In the genomic region with DNA sequence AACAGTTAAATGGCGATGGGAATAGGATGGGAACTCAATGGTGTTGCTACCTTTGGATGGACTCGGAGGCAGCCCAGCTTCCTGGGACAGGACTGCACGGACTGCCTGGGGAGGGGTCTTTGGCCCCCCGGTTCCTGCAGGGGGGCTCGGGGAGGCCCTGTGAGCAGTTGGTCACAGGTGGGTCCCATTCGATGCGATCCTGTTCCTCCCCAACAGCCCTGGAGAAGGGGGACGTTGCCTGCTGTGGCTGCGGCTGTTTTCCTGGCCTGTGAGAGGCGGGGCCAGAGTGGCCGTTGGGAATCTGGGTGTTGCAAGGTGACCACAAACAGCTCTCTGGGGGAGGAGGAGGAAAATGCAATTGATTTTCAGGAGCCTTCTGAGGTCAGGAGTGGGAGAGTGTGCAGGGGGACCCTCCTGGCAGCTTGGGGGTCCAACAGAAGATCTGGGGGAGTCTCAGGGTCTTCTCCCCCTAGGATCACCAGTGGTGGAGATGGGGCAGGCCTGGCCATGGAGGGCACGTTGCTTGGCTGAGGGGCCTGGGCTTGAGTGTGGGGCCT, we compare ENCODE assay signal across 16 cellular contexts. TPM values are rescaled to one million over a fixed set of nuclear protein-coding genes. Genes with fewer than 3 reads are reported as not detected.
DNase-seq lines count a peak whose midpoint lies in the region; ATAC-seq and TF ChIP-seq lines count a peak whose summit lies in the region.
"Had no signal": no experiment of that assay in that cellular context is flagged by ENCODE, and none has a peak within 500 bp of the region (broad histone marks: within the 10 kb centered on the region; RNA-seq: fewer than 3 reads in every experiment).

No MANE protein-coding gene starts in this region.

- in situ Hi-C loops in Caki2 (cut with HindIII; ENCODE audit: low pct_unique_long_range_greater_than_20kb, low sequenced_read_pairs), result no loop called here

- H3K27me3 Mint-ChIP-seq in WTC11 (ENCODE audit: low read depth) (no peaks in the 10 kb centered on the region), neural crest cell (ENCODE audit: low read depth) (no peaks in the 10 kb centered on the region)
- peaks cover 16% of the 10 kb centered on the region for H3K27me3 Mint-ChIP-seq in activated T-cell treated with anti-CD3 and anti-CD28 coated beads, Interleukin-2, amount 50 U/mL, for 72 hours (ENCODE audit: low read depth)

- H3K27ac Mint-ChIP-seq in WTC11, result peak overlapping the region; percentile 72
- no peak overlapping the region for H3K27ac Mint-ChIP-seq in neural crest cell (ENCODE audit: unreplicated experiment)
- no peak overlapping the region for H3K27ac Mint-ChIP-seq in activated T-cell treated with anti-CD3 and anti-CD28 coated beads, Interleukin-2, amount 50 U/mL, for 72 hours
- H3K27ac Mint-ChIP-seq: CD8-positive, alpha-beta T cell had no signal

- POLR2A ChIA-PET in WTC11 (lab: Charles Lee), result interaction anchor here (1.2 kb wide), 1 partner anchor 10 kb away, joined by 4 read pairs; no protein-coding TSS in a partner anchor

- H3K36me3 Mint-ChIP-seq in WTC11, result no peaks in the 10 kb centered on the region
- no peaks in the 10 kb centered on the region for H3K36me3 Mint-ChIP-seq in neural crest cell (ENCODE audit: low read depth)
- no peaks in the 10 kb centered on the region for H3K36me3 Mint-ChIP-seq in activated T-cell treated with anti-CD3 and anti-CD28 coated beads, Interleukin-2, amount 50 U/mL, for 72 hours (ENCODE audit: insufficient read depth in 2 of 2)
- H3K36me3 Mint-ChIP-seq: CD8-positive, alpha-beta T cell had no signal

- ATAC-seq in WTC11, result no peak
- no peak for ATAC-seq in activated T-cell treated with anti-CD3 and anti-CD28 coated beads, Interleukin-2, amount 50 U/mL, for 72 hours (replicated peaks in 1 of 2)
- ATAC-seq: CD8-positive, alpha-beta T cell; stimulated activated naive CD8-positive, alpha-beta T cell treated with anti-CD3 and anti-CD28 coated beads, Interleukin-15, Interleukin-2, amounts not matched to agents 100 U/mL and 50 U/mL, for 24 hours had no signal

- H3K4me1 Mint-ChIP-seq in WTC11 (peaks cover 7% of the 10 kb centered on the region), neural crest cell (no peaks in the 10 kb centered on the region)
- H3K4me1 Mint-ChIP-seq in activated T-cell treated with anti-CD3 and anti-CD28 coated beads, Interleukin-2, amount 50 U/mL, for 72 hours (ENCODE audit: low read depth), result no peaks in the 10 kb centered on the region

- H3K4me3 Mint-ChIP-seq in WTC11 (peak overlapping the region; percentile 58), neural crest cell (peak overlapping the region; percentile 79)
- H3K4me3 Mint-ChIP-seq in activated T-cell treated with anti-CD3 and anti-CD28 coated beads, Interleukin-2, amount 50 U/mL, for 72 hours, result no peak overlapping the region

- CTCF ChIA-PET in WTC11 (lab: Charles Lee), result interaction anchor here (1.6 kb wide), 1 partner anchor 54 kb away, joined by 9 read pairs; no protein-coding TSS in a partner anchor

- DNase-seq in Caki2 (ENCODE audit: low read depth) (peak; percentile 30), Kasumi-1 (lab: John Stamatoyannopoulos, UW) (peak; percentile 82 to 85), WTC11 (ENCODE audit: low spot score) (no peak), neural crest cell (ENCODE audit: low read depth, low spot score) (no peak), iPS-NIHi11 (ENCODE audit: low spot score) (no peak), mesenteric fat pad (ENCODE audit: low spot score) (no peak), NCI-H2029 treated with DMSO at 0.1 percent for 48 hours (lab: John Stamatoyannopoulos, UW) (no peak)
- no peak for DNase-seq in activated T-cell treated with anti-CD3 and anti-CD28 coated beads, Interleukin-2, amount 50 U/mL, for 72 hours
- DNase-seq: aorta; CD8-positive, alpha-beta T cell; midbrain; NCI-H187 treated with DMSO at 0.1 percent for 48 hours; NCI-H82; stimulated activated naive CD8-positive, alpha-beta T cell treated with anti-CD3 and anti-CD28 coated beads, Interleukin-15, Interleukin-2, amounts not matched to agents 100 U/mL and 50 U/mL, for 24 hours had no signal

- H3K9me3 Mint-ChIP-seq in WTC11 (no peaks in the 10 kb centered on the region), neural crest cell (no peaks in the 10 kb centered on the region)
- H3K9me3 Mint-ChIP-seq in activated T-cell treated with anti-CD3 and anti-CD28 coated beads, Interleukin-2, amount 50 U/mL, for 72 hours, result no peaks in the 10 kb centered on the region
- H3K9me3 Mint-ChIP-seq: CD8-positive, alpha-beta T cell had no signal

- TF ChIP-seq CTCF in WTC11 (IDR thresholded peaks at IDR 0.05) (no peak), neural crest cell (conservative IDR thresholded peaks at IDR 0.05) (no peak)

TF ChIP-seq in WTC11, 78 proteins besides CTCF, POLR2A, EP300 and RAD21 (continues in another document):
- TF ChIP-seq ZNF423 (CRISPR knock-in tag; IDR thresholded peaks at IDR 0.05) (no peak), CDX4 (CRISPR knock-in tag; IDR thresholded peaks at IDR 0.05; ENCODE audit: borderline replicate concordance) (no peak), E2F4 (CRISPR knock-in tag; IDR thresholded peaks at IDR 0.05; ENCODE audit: borderline replicate concordance, low read depth) (no peak)
- TF ChIP-seq, protein P1, sequence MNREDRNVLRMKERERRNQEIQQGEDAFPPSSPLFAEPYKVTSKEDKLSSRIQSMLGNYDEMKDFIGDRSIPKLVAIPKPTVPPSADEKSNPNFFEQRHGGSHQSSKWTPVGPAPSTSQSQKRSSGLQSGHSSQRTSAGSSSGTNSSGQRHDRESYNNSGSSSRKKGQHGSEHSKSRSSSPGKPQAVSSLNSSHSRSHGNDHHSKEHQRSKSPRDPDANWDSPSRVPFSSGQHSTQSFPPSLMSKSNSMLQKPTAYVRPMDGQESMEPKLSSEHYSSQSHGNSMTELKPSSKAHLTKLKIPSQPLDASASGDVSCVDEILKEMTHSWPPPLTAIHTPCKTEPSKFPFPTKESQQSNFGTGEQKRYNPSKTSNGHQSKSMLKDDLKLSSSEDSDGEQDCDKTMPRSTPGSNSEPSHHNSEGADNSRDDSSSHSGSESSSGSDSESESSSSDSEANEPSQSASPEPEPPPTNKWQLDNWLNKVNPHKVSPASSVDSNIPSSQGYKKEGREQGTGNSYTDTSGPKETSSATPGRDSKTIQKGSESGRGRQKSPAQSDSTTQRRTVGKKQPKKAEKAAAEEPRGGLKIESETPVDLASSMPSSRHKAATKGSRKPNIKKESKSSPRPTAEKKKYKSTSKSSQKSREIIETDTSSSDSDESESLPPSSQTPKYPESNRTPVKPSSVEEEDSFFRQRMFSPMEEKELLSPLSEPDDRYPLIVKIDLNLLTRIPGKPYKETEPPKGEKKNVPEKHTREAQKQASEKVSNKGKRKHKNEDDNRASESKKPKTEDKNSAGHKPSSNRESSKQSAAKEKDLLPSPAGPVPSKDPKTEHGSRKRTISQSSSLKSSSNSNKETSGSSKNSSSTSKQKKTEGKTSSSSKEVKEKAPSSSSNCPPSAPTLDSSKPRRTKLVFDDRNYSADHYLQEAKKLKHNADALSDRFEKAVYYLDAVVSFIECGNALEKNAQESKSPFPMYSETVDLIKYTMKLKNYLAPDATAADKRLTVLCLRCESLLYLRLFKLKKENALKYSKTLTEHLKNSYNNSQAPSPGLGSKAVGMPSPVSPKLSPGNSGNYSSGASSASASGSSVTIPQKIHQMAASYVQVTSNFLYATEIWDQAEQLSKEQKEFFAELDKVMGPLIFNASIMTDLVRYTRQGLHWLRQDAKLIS (CRISPR knock-in tag; IDR thresholded peaks at IDR 0.05; ENCODE audit: borderline replicate concordance), result no peak

RNA-seq across cellular contexts. Expression of gene PLPPR3, which starts 1.9 kb away (rescaled TPM):
- 3.1 and 13.6 TPM in 2 replicates for total RNA-seq in Caki2 (2014; rRNA removed; shearing (Covaris generic); ENCODE audit: low replicate concordance)
- total RNA-seq in WTC11 (2021), result 60.6 to 86.8 TPM (median 83.9 TPM) in 3 replicates
- total RNA-seq in neural crest cell, result 46.3 and 50.9 TPM in 2 replicates
- not detected for total RNA-seq in activated T-cell treated with anti-CD3 and anti-CD28 coated beads, Interleukin-2, amount 50 U/mL, for 72 hours
- total RNA-seq in mesenteric fat pad, result not detected
- total RNA-seq: aorta; CD8-positive, alpha-beta T cell; right atrium auricular region had no signal

RNA-seq across cellular contexts. Expression of gene AZU1, which starts 4.0 kb away (rescaled TPM):
- total RNA-seq in Caki2 (2014; rRNA removed; shearing (Covaris generic); ENCODE audit: low replicate concordance), result not detected in 2 replicates
- total RNA-seq in WTC11 (2021), result 1.2 to 3.3 TPM (median 2.5 TPM) in 3 replicates
- total RNA-seq in neural crest cell, result 0.30 and 0.68 TPM in 2 replicates
- not detected for total RNA-seq in activated T-cell treated with anti-CD3 and anti-CD28 coated beads, Interleukin-2, amount 50 U/mL, for 72 hours
- 0.39 TPM for total RNA-seq in mesenteric fat pad
- total RNA-seq: dermis microvascular lymphatic vessel endothelial cell, right atrium auricular region had no signal

RNA-seq across cellular contexts. Expression of gene PRTN3, which starts 17.2 kb away (rescaled TPM):
- total RNA-seq in Caki2 (2014; rRNA removed; shearing (Covaris generic); ENCODE audit: low replicate concordance), result 0.14 TPM in 1 of 2 replicates, not detected in the other
- total RNA-seq in WTC11 (2021) (0.53 to 0.82 TPM (median 0.61 TPM) in 3 replicates), neural crest cell (not detected in 2 replicates), mesenteric fat pad (0.32 TPM)
- not detected for total RNA-seq in activated T-cell treated with anti-CD3 and anti-CD28 coated beads, Interleukin-2, amount 50 U/mL, for 72 hours
- total RNA-seq: aorta; CD8-positive, alpha-beta T cell; dermis microvascular lymphatic vessel endothelial cell; right atrium auricular region had no signal

RNA-seq across cellular contexts. Expression of gene PTBP1, which starts 26.4 kb away (rescaled TPM):
- 136 and 182 TPM in 2 replicates for total RNA-seq in Caki2 (2014; rRNA removed; shearing (Covaris generic); ENCODE audit: low replicate concordance)
- total RNA-seq in WTC11 (2021) (663 to 692 TPM (median 680 TPM) in 3 replicates), neural crest cell (674 and 701 TPM in 2 replicates), mesenteric fat pad (236 TPM)
- total RNA-seq in activated T-cell treated with anti-CD3 and anti-CD28 coated beads, Interleukin-2, amount 50 U/mL, for 72 hours, result 100 to 1,000 TPM; 515 to 611 TPM

RNA-seq across cellular contexts. Expression of gene ELANE, which starts 28.5 kb away (rescaled TPM):
- total RNA-seq in Caki2 (2014; rRNA removed; shearing (Covaris generic); ENCODE audit: low replicate concordance), result not detected in 2 replicates
- total RNA-seq in WTC11 (2021) (not detected in 3 replicates), neural crest cell (not detected in 2 replicates), mesenteric fat pad (1.3 TPM)
- not detected for total RNA-seq in activated T-cell treated with anti-CD3 and anti-CD28 coated beads, Interleukin-2, amount 50 U/mL, for 72 hours
- total RNA-seq: CD8-positive, alpha-beta T cell; dermis microvascular lymphatic vessel endothelial cell had no signal

Comparison
In these comparisons a context has a peak if more than half of its experiments do, and no peak if none do; other contexts are left out.
1. DNase-seq: peak in Caki2 (single experiment) and Kasumi-1 (2 of 2); none in WTC11 (single experiment), neural crest cell (single experiment), iPS-NIHi11 (single experiment), activated T-cell treated with anti-CD3 and anti-CD28 coated beads, Interleukin-2, amount 50 U/mL, for 72 hours (0 of 2), mesenteric fat pad (single experiment) and NCI-H2029 treated with DMSO at 0.1 percent for 48 hours (single experiment).
2. H3K4me3 Mint-ChIP-seq: peak in WTC11 (single experiment) and neural crest cell (single experiment); none in activated T-cell treated with anti-CD3 and anti-CD28 coated beads, Interleukin-2, amount 50 U/mL, for 72 hours (0 of 2).